In the genomic region with DNA sequence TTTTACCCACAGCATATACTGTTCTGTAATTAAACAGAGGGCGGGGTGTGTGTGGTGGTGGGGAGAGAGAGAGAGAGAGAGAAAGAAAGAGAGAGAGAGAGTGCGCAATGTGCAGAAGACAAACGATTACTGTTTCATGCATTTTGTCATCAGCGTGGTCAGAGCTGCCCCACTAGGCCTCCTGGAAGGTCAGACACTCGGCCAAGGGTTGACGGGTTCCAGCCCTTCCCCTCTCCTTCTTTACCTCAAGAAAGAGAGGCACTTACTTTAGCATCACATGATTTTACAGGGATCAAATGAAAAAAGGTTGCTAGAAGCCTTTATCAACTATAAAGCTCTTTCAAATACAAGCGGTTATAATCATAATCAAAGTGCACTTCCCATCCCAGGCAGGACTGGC, we compare ENCODE assay signal across 8 cellular contexts.
A peak's percentile ranks its signal among the peaks of the same experiment; 100 is the strongest.
DNase-seq lines count a peak whose midpoint lies in the region; ATAC-seq and TF ChIP-seq lines count a peak whose summit lies in the region.
"Had no signal": no experiment of that assay in that cellular context is flagged by ENCODE, and none has a peak within 500 bp of the region (broad histone marks: within the 10 kb centered on the region; RNA-seq: fewer than 3 reads in every experiment).

No MANE protein-coding gene starts in this region.

- intact Hi-C loops in PC-3 (cut with micrococcal nuclease) = no loop called here
- intact Hi-C loops in tibial artery (cut with DNase I; ENCODE audit: low total_unique reads) = no loop called here

- no peaks in the 10 kb centered on the region for H3K36me3 ChIP-seq in PC-3 (ENCODE audit: low read depth, low read length)
- H3K36me3 ChIP-seq in esophagus (ENCODE audit: control insufficient read depth in 2 of 2, insufficient read depth in 2 of 2, low read length in 1 of 2) = no peaks in the 10 kb centered on the region
- no peaks in the 10 kb centered on the region for H3K36me3 ChIP-seq in muscle layer of colon (ENCODE audit: insufficient read depth, low read length)
- H3K36me3 ChIP-seq in tibial artery = no peaks in the 10 kb centered on the region

- H3K4me1 ChIP-seq in PC-3 (ENCODE audit: insufficient read depth, low read length) (peaks cover 13% of the 10 kb centered on the region), esophagus (ENCODE audit: control insufficient read depth in 2 of 2, insufficient read depth in 2 of 2, low read length in 1 of 2) (no peaks in the 10 kb centered on the region), muscle layer of colon (ENCODE audit: insufficient read depth, low read length) (peaks cover 4% of the 10 kb centered on the region), tibial artery (peaks cover 0 to 12% (median 3%) of the 10 kb centered on the region in 4 donors)

- no peaks in the 10 kb centered on the region for H3F3A ChIP-seq in PC-3 (ENCODE audit: low read length, unreplicated experiment)

- no peak overlapping the region; the same call in 1 of the 2 replicates for H3K4me3 ChIP-seq in PC-3 (ENCODE audit: low read length)
- no peak overlapping the region for H3K4me3 ChIP-seq in esophagus (ENCODE audit: low read depth in 1 of 2, low read length in 2 of 2)
- peak overlapping the region; percentile 62 to 64 for H3K4me3 ChIP-seq in muscle layer of colon (ENCODE audit: low read depth in 1 of 2, low read length in 2 of 2)
- peak overlapping the region; percentile 52 to 62 for H3K4me3 ChIP-seq in tibial artery

- peak overlapping the region; percentile 97 for H2AFZ ChIP-seq in PC-3 (ENCODE audit: low read length)

- no peaks in the 10 kb centered on the region for H3K9me3 ChIP-seq in PC-3 (ENCODE audit: low read length)
- H3K9me3 ChIP-seq in esophagus (ENCODE audit: control insufficient read depth in 2 of 2, insufficient read depth in 1 of 2, low read depth in 1 of 2, low read length in 1 of 2) = no peaks in the 10 kb centered on the region
- no peaks in the 10 kb centered on the region for H3K9me3 ChIP-seq in muscle layer of colon (ENCODE audit: low read length)
- no peaks in the 10 kb centered on the region for H3K9me3 ChIP-seq in tibial artery

- POLR2A ChIA-PET in PC-3 (lab: Charles Lee; ENCODE audit: unreplicated experiment) = interaction anchor here (0.6 kb wide), 1 partner anchor 913 kb away, joined by 4 read pairs; no protein-coding TSS in a partner anchor

- H3K27me3 ChIP-seq in PC-3 (ENCODE audit: low read length) = no peaks in the 10 kb centered on the region
- no peaks in the 10 kb centered on the region for H3K27me3 ChIP-seq in esophagus (ENCODE audit: control insufficient read depth in 1 of 2, insufficient read depth in 2 of 2, low read length in 2 of 2)
- no peaks in the 10 kb centered on the region for H3K27me3 ChIP-seq in muscle layer of colon (ENCODE audit: control insufficient read depth in 1 of 2, insufficient read depth in 2 of 2, low read length in 2 of 2)
- H3K27me3 ChIP-seq in tibial artery = no peaks in the 10 kb centered on the region

- no TSS peak for BruUV-seq in PC-3 (replicated peaks; lab: Mats Ljungman, UMichigan)

- H4K20me1 ChIP-seq in PC-3 (ENCODE audit: low read length) = no peaks in the 10 kb centered on the region

- H3K79me2 ChIP-seq in PC-3 (ENCODE audit: low read length) = no peaks in the 10 kb centered on the region

- H3K9me2 ChIP-seq in PC-3 (replicated peaks; ENCODE audit: low read length) = no peaks in the 10 kb centered on the region

- no peak for ATAC-seq in PC-3

- H3K9ac ChIP-seq in PC-3 (ENCODE audit: low read length) (peak overlapping the region; percentile 43; the same call in 1 of the 2 replicates), muscle layer of colon (ENCODE audit: low read length) (no peak overlapping the region)

- CTCF ChIA-PET in PC-3 (lab: Charles Lee) = no interaction called here

- WGBS in esophagus, 2 donors = 62 to 78% methylated on average over 7 of the region's 7 CpGs

- H3K27ac ChIP-seq in PC-3 (ENCODE audit: low read length) (no peak overlapping the region), esophagus (ENCODE audit: low read depth in 2 of 2, low read length in 1 of 2) (peak overlapping the region; percentile 3 to 44), muscle layer of colon (ENCODE audit: low read depth, low read length) (peak overlapping the region; percentile 98), tibial artery (peak overlapping the region; percentile 92 to 96)

- no peak for DNase-seq in PC-3
- DNase-seq in tibial artery = no peak
- no peak for DNase-seq in NCI-H2029 treated with DMSO at 0.1 percent for 48 hours (lab: John Stamatoyannopoulos, UW)
- DNase-seq in stimulated activated CD4-positive, alpha-beta T cell treated with anti-CD3 and anti-CD28 coated beads, Interleukin-2, amount 100 ng/mL, for 48 hours = no peak
- DNase-seq in DMS153 treated with DMSO at 0.1 percent for 48 hours (lab: John Stamatoyannopoulos, UW; ENCODE audit: unreplicated experiment) = no peak
- DNase-seq: NK-92 treated with Interleukin-12 subunit alpha and Interleukin-12 subunit beta, amount 100 ng/mL, for 24 hours had no signal

- TF ChIP-seq CTCF in PC-3 (conservative IDR thresholded peaks at IDR 0.05; ENCODE audit: low read depth, low read length) (no peak), tibial artery (IDR thresholded peaks at IDR 0.05) (no peak)

- H3K4me2 ChIP-seq in PC-3 (ENCODE audit: low read length) = peak overlapping the region; percentile 98; the same call in 1 of the 2 replicates

Comparison
In these comparisons a context has a peak if more than half of its experiments do, and no peak if none do; other contexts are left out.
1. H3K4me3 ChIP-seq: peak in muscle layer of colon (2 of 2) and tibial artery (2 of 2); none in PC-3 (single experiment) and esophagus (0 of 2).